In the genomic region with DNA sequence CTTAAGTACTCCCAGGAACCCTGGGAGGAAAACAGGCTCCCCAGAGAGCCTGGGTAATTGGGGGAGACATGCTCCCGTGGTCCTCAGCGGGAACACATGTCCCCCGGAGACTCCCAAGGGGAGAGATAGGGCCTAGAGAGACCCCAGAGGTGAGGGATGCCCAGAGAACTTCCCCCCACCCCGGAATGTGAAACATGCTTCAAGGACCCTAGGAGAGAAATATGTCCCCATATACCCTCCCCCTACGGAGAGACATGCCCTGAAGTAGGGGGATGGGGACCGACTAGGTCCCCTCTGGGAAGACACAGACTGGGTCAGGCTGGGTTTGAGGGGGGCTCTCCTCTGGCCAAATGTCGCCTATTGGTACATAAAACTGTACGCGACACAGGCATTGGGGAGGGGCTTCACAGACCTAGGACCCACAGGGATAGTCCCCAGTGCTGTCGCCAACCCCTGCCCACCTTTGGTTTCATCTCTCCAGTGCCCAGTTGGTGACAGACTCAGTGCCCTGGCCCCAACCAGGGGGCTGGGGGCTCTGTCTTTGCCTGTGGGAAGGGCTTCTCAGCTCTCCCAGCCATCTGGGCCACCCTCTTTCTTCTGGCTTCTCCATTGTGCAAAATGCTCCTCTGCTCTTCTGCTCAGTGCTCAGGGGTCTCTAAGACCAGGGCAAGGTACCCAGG, we compare ENCODE assay signal across 10 cellular contexts. TPM values are rescaled to one million over a fixed set of nuclear protein-coding genes. Genes with fewer than 3 reads are reported as not detected.
A peak's percentile ranks its signal among the peaks of the same experiment; 100 is the strongest.
DNase-seq lines count a peak whose midpoint lies in the region; TF ChIP-seq lines count a peak whose summit lies in the region.
"Had no signal": no experiment of that assay in that cellular context is flagged by ENCODE, and none has a peak within 500 bp of the region (broad histone marks: within the 10 kb centered on the region; RNA-seq: fewer than 3 reads in every experiment).

No MANE protein-coding gene starts in this region.

- peaks cover 21% of the 10 kb centered on the region for H3K79me1 ChIP-seq in trophoblast cell (ENCODE audit: low read length)

- peak overlapping the region; percentile 34 for H3K9ac ChIP-seq in Karpas-422 (ENCODE audit: low read length)
- H3K9ac ChIP-seq in trophoblast cell (ENCODE audit: low read length), result no peak overlapping the region

- no peak for TF ChIP-seq CTCF in Calu3 (IDR thresholded peaks at IDR 0.05; ENCODE audit: unreplicated experiment)

- no peak overlapping the region for H3K27ac ChIP-seq in Karpas-422 (ENCODE audit: low read length)
- peak overlapping the region; percentile 100 for H3K27ac ChIP-seq in epithelial cell of prostate
- H3K27ac ChIP-seq in trophoblast cell (ENCODE audit: low read depth, low read length), result no peak overlapping the region
- H3K27ac ChIP-seq: SJSA1 had no signal

- H3K14ac ChIP-seq in trophoblast cell (ENCODE audit: low read length), result peak overlapping the region; percentile 51

- H3K36me3 Mint-ChIP-seq in Calu3 (ENCODE audit: insufficient read depth, unreplicated experiment), result peaks cover 83% of the 10 kb centered on the region

- no peaks in the 10 kb centered on the region for H3K9me3 ChIP-seq in Karpas-422 (ENCODE audit: low read length)
- no peaks in the 10 kb centered on the region for H3K9me3 ChIP-seq in trophoblast cell (ENCODE audit: insufficient read depth, low read depth, low read length)
- H3K9me3 ChIP-seq: SJSA1 had no signal

- no peaks in the 10 kb centered on the region for H3K27me3 Mint-ChIP-seq in Calu3 (ENCODE audit: unreplicated experiment)

- H3K27ac Mint-ChIP-seq in Calu3 (ENCODE audit: unreplicated experiment), result peak overlapping the region; percentile 73

- in situ Hi-C loops in ACHN (cut with HindIII; ENCODE audit: low pct_ligation_motif_present, low pct_unique_long_range_greater_than_20kb, low sequenced_read_pairs), result no loop called here

- H3K23ac ChIP-seq in trophoblast cell (ENCODE audit: low read length), result no peak overlapping the region

- H2BK12ac ChIP-seq in trophoblast cell (ENCODE audit: low read length), result peak overlapping the region; percentile 85

- H3K4me1 ChIP-seq in Karpas-422 (ENCODE audit: low read length) (peaks cover 27% of the 10 kb centered on the region), trophoblast cell (ENCODE audit: control insufficient read depth in 1 of 2, insufficient read depth in 2 of 2, low read length in 2 of 2) (peaks cover 11 to 16% of the 10 kb centered on the region in 2 experiments)

- no peak overlapping the region for H4K12ac ChIP-seq in trophoblast cell (ENCODE audit: low read depth, low read length)

- no peak overlapping the region for H2BK5ac ChIP-seq in trophoblast cell (ENCODE audit: low read depth, low read length, poor library complexity)

- peak overlapping the region; percentile 83 for H4K91ac ChIP-seq in trophoblast cell (ENCODE audit: low read depth, low read length)

- H3K4me3 Mint-ChIP-seq in Calu3 (ENCODE audit: low read depth, unreplicated experiment), result peak overlapping the region; percentile 48

- H4K20me1 ChIP-seq in Karpas-422 (ENCODE audit: insufficient read depth, low read depth, low read length), result no peaks in the 10 kb centered on the region

- H3K36me3 ChIP-seq in Karpas-422 (ENCODE audit: insufficient read depth, low read length) (no peaks in the 10 kb centered on the region), trophoblast cell (ENCODE audit: control insufficient read depth in 1 of 2, insufficient read depth in 2 of 2, low read length in 2 of 2) (no peaks in the 10 kb centered on the region)
- H3K36me3 ChIP-seq: SJSA1 had no signal

- peak overlapping the region; percentile 77 for H2AK5ac ChIP-seq in trophoblast cell (ENCODE audit: low read length)

- H3K9me2 ChIP-seq in Karpas-422 (replicated peaks; ENCODE audit: insufficient read depth, low read length), result no peaks in the 10 kb centered on the region

- no TSS peak for BruUV-seq in Calu3 (replicated peaks; lab: Mats Ljungman, UMichigan)

- no peaks in the 10 kb centered on the region for H3K79me2 ChIP-seq in Karpas-422 (ENCODE audit: low read length)
- peaks cover 9% of the 10 kb centered on the region for H3K79me2 ChIP-seq in trophoblast cell (ENCODE audit: control insufficient read depth, insufficient read depth, low read length, poor library complexity)

- H2AFZ ChIP-seq in Karpas-422 (ENCODE audit: low read length), result peak overlapping the region; percentile 69; the same call in 1 of the 2 replicates
- peak overlapping the region; percentile 14 for H2AFZ ChIP-seq in trophoblast cell (ENCODE audit: insufficient read depth, low read length, poor library complexity)

- no CpG with 5 or more reads among the region's 10 CpGs for WGBS in trophoblast cell (ENCODE audit: extremely low coverage, insufficient coverage, insufficient read length)

- DNase-seq in Calu3, result no peak
- no peak for DNase-seq in Karpas-422
- DNase-seq in epithelial cell of prostate (ENCODE audit: low read depth, low spot score), result no peak
- no peak for DNase-seq in trophoblast cell
- DNase-seq in LoVo (ENCODE audit: low spot score), result no peak
- no peak for DNase-seq in ACHN
- no peak for DNase-seq in SIG-M5 treated with dmso at 0.1 percent for 504 hours (lab: John Stamatoyannopoulos, UW; ENCODE audit: unreplicated experiment)
- DNase-seq in NCI-H1105 (lab: John Stamatoyannopoulos, UW), result no peak
- DNase-seq: effector CD4-positive, alpha-beta T cell had no signal

- H3K4me3 ChIP-seq in Karpas-422 (ENCODE audit: low read length), result peak overlapping the region; percentile 28; the same call in 1 of the 2 replicates
- no peak overlapping the region for H3K4me3 ChIP-seq in trophoblast cell (ENCODE audit: low read depth, low read length)
- H3K4me3 ChIP-seq: SJSA1 had no signal

- no peak overlapping the region for H2BK120ac ChIP-seq in trophoblast cell (ENCODE audit: insufficient read depth, low read length, poor library complexity)

- H3K27me3 ChIP-seq in Karpas-422 (ENCODE audit: low read length) (no peaks in the 10 kb centered on the region), trophoblast cell (ENCODE audit: insufficient read depth, low read length) (no peaks in the 10 kb centered on the region)

- intact Hi-C loops in Calu3 (cut with micrococcal nuclease; ENCODE audit: unreplicated experiment), result no loop called here

- peaks cover 48% of the 10 kb centered on the region for H3K4me1 Mint-ChIP-seq in Calu3 (ENCODE audit: low read depth, unreplicated experiment)

- CTCF ChIA-PET in Calu3 (lab: Charles Lee), result no interaction called here

- peak overlapping the region; percentile 80 for H4K8ac ChIP-seq in trophoblast cell (ENCODE audit: low read depth, low read length)

- no peak overlapping the region for H3K18ac ChIP-seq in trophoblast cell (ENCODE audit: low read length)

- H3K9me3 Mint-ChIP-seq in Calu3 (ENCODE audit: low read depth, unreplicated experiment), result peaks cover 3% of the 10 kb centered on the region

- peak overlapping the region; percentile 48 for H3K4me2 ChIP-seq in Karpas-422 (ENCODE audit: low read depth, low read length, poor library complexity, severe bottlenecking)
- H3K4me2 ChIP-seq in trophoblast cell (ENCODE audit: low read length), result no peak overlapping the region

- peak overlapping the region; percentile 21 for H3K4ac ChIP-seq in trophoblast cell (ENCODE audit: low read depth, low read length)

RNA-seq across cellular contexts. Expression of gene PCDH1, which starts 26.9 kb away (rescaled TPM):
- 146 and 167 TPM in 2 replicates for total RNA-seq in Calu3 (2022)
- not detected in 2 replicates for total RNA-seq in Karpas-422 (2014; rRNA removed; shearing (Covaris generic); ENCODE audit: low replicate concordance)
- polyA plus RNA-seq in trophoblast cell (2013), result 5.0 TPM in 2 replicates

Comparison
In these comparisons a context has a peak if more than half of its experiments do, and no peak if none do; other contexts are left out.
1. RNA of gene PCDH1, which starts 26.9 kb away (total RNA-seq): 146 to 167 TPM in Calu3; not detected in Karpas-422; every median in the first group is over 100 times any median in the second.